In genomic region chr4:117783716-117784115, GRCh38 we compare ENCODE assay signal across 13 cellular contexts.
DNase-seq lines count a peak whose midpoint lies in the region; ATAC-seq, FAIRE-seq and TF ChIP-seq lines count a peak whose summit lies in the region.
"Had no signal": no experiment of that assay in that cellular context is flagged by ENCODE, and none has a peak within 500 bp of the region (broad histone marks: within the 10 kb centered on the region; RNA-seq: fewer than 3 reads in every experiment).

No MANE protein-coding gene starts in this region.

- H3K9me1 ChIP-seq in keratinocyte (ENCODE audit: control insufficient read depth, extremely low read depth, insufficient read depth, low read length), result no peaks in the 10 kb centered on the region

- H3K36me3 ChIP-seq in astrocyte (ENCODE audit: insufficient read depth, low read length) (no peaks in the 10 kb centered on the region), keratinocyte (ENCODE audit: control insufficient read depth in 2 of 2, extremely low read depth in 1 of 2, insufficient read depth in 2 of 2, low read length in 2 of 2) (no peaks in the 10 kb centered on the region), spleen (no peaks in the 10 kb centered on the region)
- H3K36me3 ChIP-seq: neutrophil had no signal

- 77 to 90% (median 81%) methylated on average over 2 of the region's 2 CpGs for WGBS in spleen, 5 donors

- H3K4me3 ChIP-seq in astrocyte (ENCODE audit: insufficient read depth, low read depth, low read length) (no peak overlapping the region), keratinocyte (ENCODE audit: control insufficient read depth in 2 of 3, extremely low read depth in 1 of 3, insufficient read depth in 2 of 3, low read depth in 1 of 3, low read length in 3 of 3) (no peak overlapping the region), spleen (no peak overlapping the region)
- H3K4me3 ChIP-seq: skin epidermis had no signal

- FAIRE-seq in astrocyte (lab: Jason Lieb, UNC) (no peak), keratinocyte (lab: Jason Lieb, UNC) (no peak)

- no peaks in the 10 kb centered on the region for H3K27me3 ChIP-seq in astrocyte (ENCODE audit: insufficient read depth, low read length)
- no peaks in the 10 kb centered on the region for H3K27me3 ChIP-seq in keratinocyte (ENCODE audit: control insufficient read depth, extremely low read depth, insufficient read depth, low read length)
- H3K27me3 ChIP-seq in spleen (replicated peaks in 1 of 7), result no peaks in the 10 kb centered on the region
- H3K27me3 ChIP-seq: neutrophil had no signal

- H3K79me2 ChIP-seq in astrocyte (ENCODE audit: insufficient read depth, low read length) (no peaks in the 10 kb centered on the region), keratinocyte (ENCODE audit: control insufficient read depth, insufficient read depth, low read length) (no peaks in the 10 kb centered on the region)

- no peak for TF ChIP-seq POLR2A in spleen (IDR thresholded peaks at IDR 0.05)

- H3K36me3 Mint-ChIP-seq in astrocyte (ENCODE audit: low read depth, unreplicated experiment), result no peaks in the 10 kb centered on the region

- peaks cover 6% of the 10 kb centered on the region for H3K4me1 Mint-ChIP-seq in astrocyte (ENCODE audit: low read depth, unreplicated experiment)

- H3K9me3 Mint-ChIP-seq in astrocyte (ENCODE audit: unreplicated experiment), result no peaks in the 10 kb centered on the region
- H3K9me3 Mint-ChIP-seq: activated naive CD4-positive, alpha-beta T cell treated with anti-CD3 and anti-CD28 coated beads for 36 hours had no signal

- H3K9ac ChIP-seq in astrocyte (ENCODE audit: low read length), result peak overlapping the region; percentile 25
- H3K9ac ChIP-seq in keratinocyte (ENCODE audit: control insufficient read depth, extremely low read depth, insufficient read depth, low read length), result no peak overlapping the region

- peak overlapping the region; percentile 67 for H3K27ac Mint-ChIP-seq in astrocyte (ENCODE audit: unreplicated experiment)
- H3K27ac Mint-ChIP-seq: activated naive CD4-positive, alpha-beta T cell treated with anti-CD3 and anti-CD28 coated beads for 36 hours had no signal

- H3K27ac ChIP-seq in astrocyte (ENCODE audit: low read depth, low read length), result no peak overlapping the region
- H3K27ac ChIP-seq in keratinocyte (ENCODE audit: control insufficient read depth, insufficient read depth, low read length), result no peak overlapping the region
- no peak overlapping the region for H3K27ac ChIP-seq in spleen
- H3K27ac ChIP-seq: neutrophil, skin epidermis had no signal

- H3K4me2 ChIP-seq in astrocyte (ENCODE audit: low read length) (no peak overlapping the region), keratinocyte (ENCODE audit: control insufficient read depth, extremely low read depth, insufficient read depth, low read depth, low read length) (no peak overlapping the region)

- DNase-seq in A172 (ENCODE audit: low spot score) (peak; percentile 30), HS-5 (ENCODE audit: low read depth) (peak; percentile 24), astrocyte (ENCODE audit: low read depth) (peak; percentile 61), keratinocyte (ENCODE audit: low read depth, low spot score) (no peak), spleen (no peak), GM10266 (ENCODE audit: extremely low spot score) (no peak)
- DNase-seq in stimulated activated CD4-positive, alpha-beta T cell treated with anti-CD3 and anti-CD28 coated beads, Interleukin-4, amount 100 ng/mL, for 4 hours, result no peak
- DNase-seq: activated CD4-positive, CD25-positive, alpha-beta regulatory T cell; activated naive CD4-positive, alpha-beta T cell treated with anti-CD3 and anti-CD28 coated beads for 36 hours; erythroblast had no signal

- H3K4me3 Mint-ChIP-seq in astrocyte (ENCODE audit: unreplicated experiment), result no peak overlapping the region
- H3K4me3 Mint-ChIP-seq: activated naive CD4-positive, alpha-beta T cell treated with anti-CD3 and anti-CD28 coated beads for 36 hours had no signal

- no peaks in the 10 kb centered on the region for H3K27me3 Mint-ChIP-seq in astrocyte (ENCODE audit: low read depth, unreplicated experiment)

- TF ChIP-seq CTCF in astrocyte (IDR thresholded peaks at IDR 0.05; ENCODE audit: insufficient read depth, low read depth, low read length) (no peak), keratinocyte (optimal IDR thresholded peaks at IDR 0.05 in 1 of 3, IDR thresholded peaks at IDR 0.05 in 1 of 3, conservative IDR thresholded peaks at IDR 0.05 in 1 of 3; ENCODE audit: extremely low read depth in 1 of 3, insufficient read depth in 2 of 3, low read length in 3 of 3) (no peak), spleen (IDR thresholded peaks at IDR 0.05 in 8 of 11, conservative IDR thresholded peaks at IDR 0.05 in 3 of 11) (no peak), GM10266 (IDR thresholded peaks at IDR 0.05; ENCODE audit: control insufficient read depth, insufficient read depth, low read depth, missing control alignments) (no peak)

- H3K4me1 ChIP-seq in astrocyte (ENCODE audit: insufficient read depth, low read length) (no peaks in the 10 kb centered on the region), keratinocyte (ENCODE audit: control insufficient read depth, extremely low read depth, insufficient read depth, low read length) (no peaks in the 10 kb centered on the region), spleen (no peaks in the 10 kb centered on the region)

- no peaks in the 10 kb centered on the region for H3K9me3 ChIP-seq in astrocyte (ENCODE audit: insufficient read depth, low read depth, low read length)
- H3K9me3 ChIP-seq in keratinocyte (ENCODE audit: control insufficient read depth, low read depth, low read length), result no peaks in the 10 kb centered on the region
- H3K9me3 ChIP-seq in spleen, result no peaks in the 10 kb centered on the region
- H3K9me3 ChIP-seq: neutrophil had no signal

- ATAC-seq in HG02798 (IDR thresholded peaks at IDR 0.05; ENCODE audit: poor library complexity, unreplicated experiment), result no peak

- dilution Hi-C loops in keratinocyte (cut with MboI; ENCODE audit: extremely low pct_ligation_motif_present, low sequenced_read_pairs), result no loop called here

- intact Hi-C loops in spleen (cut with DNase I; ENCODE audit: low total_unique reads), result no loop called here

- H2AFZ ChIP-seq in astrocyte (ENCODE audit: low read depth, low read length) (no peak overlapping the region), keratinocyte (ENCODE audit: control insufficient read depth, low read length) (peak overlapping the region; percentile 11)

- H4K20me1 ChIP-seq in astrocyte (ENCODE audit: insufficient read depth, low read length) (no peaks in the 10 kb centered on the region), keratinocyte (ENCODE audit: control insufficient read depth, extremely low read depth, insufficient read depth, low read length) (no peaks in the 10 kb centered on the region)

Comparison
In these comparisons a context has a peak if more than half of its experiments do, and no peak if none do; other contexts are left out.
1. DNase-seq: peak in A172 (single experiment), HS-5 (single experiment) and astrocyte (single experiment); none in keratinocyte (single experiment), stimulated activated CD4-positive, alpha-beta T cell treated with anti-CD3 and anti-CD28 coated beads, Interleukin-4, amount 100 ng/mL, for 4 hours (0 of 2), spleen (single experiment) and GM10266 (single experiment).